6 cellular contexts compared by ENCODE assay signal in genomic region chrX:74426615-74427014, GRCh38. TPM values are rescaled to one million over a fixed set of nuclear protein-coding genes. Genes with fewer than 3 reads are reported as not detected.
"Had no signal": no experiment of that assay in that cellular context is flagged by ENCODE, and none has a peak within 500 bp of the region (broad histone marks: within the 10 kb centered on the region; RNA-seq: fewer than 3 reads in every experiment).

No MANE protein-coding gene starts in this region.

- H3K27ac Mint-ChIP-seq: GM23338, H9, IgD-negative memory B cell had no signal

- H3K27ac ChIP-seq: HL-60 had no signal

- H3K4me2 ChIP-seq: GM23338 had no signal

- H3K9me3 Mint-ChIP-seq: GM23338, IgD-negative memory B cell had no signal

- DNase-seq: H9, HCEC 1CT had no signal

- ATAC-seq: GM23338, HepG2 had no signal

- H3K4me3 ChIP-seq: GM23338 had no signal

- H3K4me3 Mint-ChIP-seq: GM23338, H9, IgD-negative memory B cell had no signal

- H3K36me3 Mint-ChIP-seq: IgD-negative memory B cell had no signal

- H2AFZ ChIP-seq: GM23338 had no signal

RNA-seq across cellular contexts. Expression of gene SLC16A2, which starts 5.3 kb away (rescaled TPM):
- polyA plus RNA-seq: IgD-negative memory B cell had no signal
